Comparison of ENCODE assay signal across 14 cellular contexts in genomic region chr15:49627407-49627877, GRCh38. TPM values are rescaled to one million over a fixed set of nuclear protein-coding genes. Genes with fewer than 3 reads are reported as not detected.
DNase-seq lines count a peak whose midpoint lies in the region; ATAC-seq, FAIRE-seq and TF ChIP-seq lines count a peak whose summit lies in the region.
"Had no signal": no experiment of that assay in that cellular context is flagged by ENCODE, and none has a peak within 500 bp of the region (broad histone marks: within the 10 kb centered on the region; RNA-seq: fewer than 3 reads in every experiment).

No MANE protein-coding gene starts in this region.

- H3K4me1 ChIP-seq in PC-9 (replicated peaks; ENCODE audit: insufficient read depth), result peaks cover 11% of the 10 kb centered on the region
- H3K4me1 ChIP-seq in vagina, result peaks cover 33% of the 10 kb centered on the region
- H3K4me1 ChIP-seq: colonic mucosa had no signal

- POLR2A ChIA-PET in PC-9 (lab: Charles Lee; ENCODE audit: unreplicated experiment), result no interaction called here

- no TSS peak for BruUV-seq in PC-9 (replicated peaks; lab: Mats Ljungman, UMichigan)

- intact Hi-C loops in PC-9 (cut with micrococcal nuclease; ENCODE audit: unreplicated experiment), result loop anchor here (10.0 kb wide), 1 partner anchor 473 kb away; the partner anchor contains the start of gene COPS2
- intact Hi-C loops in vagina (cut with DNase I), result no loop called here

- H3K9me3 ChIP-seq in PC-9 (ENCODE audit: insufficient read depth, low read depth) (peaks cover 6% of the 10 kb centered on the region), vagina (no peaks in the 10 kb centered on the region)
- H3K9me3 ChIP-seq: colonic mucosa, pancreas had no signal

- peaks cover 14% of the 10 kb centered on the region for H3F3A ChIP-seq in PC-9 (ENCODE audit: insufficient read depth, low read depth)

- ATAC-seq in HG03095 (IDR thresholded peaks at IDR 0.05; ENCODE audit: unreplicated experiment) (no peak), HG02623 (IDR thresholded peaks at IDR 0.05; ENCODE audit: unreplicated experiment) (no peak)

- peak; percentile 8 to 74 for DNase-seq in PC-9
- peak; percentile 44 for DNase-seq in dermis blood vessel endothelial cell
- DNase-seq in non-pigmented ciliary epithelial cell (ENCODE audit: low read depth), result peak; percentile 79
- DNase-seq in vagina (ENCODE audit: extremely low spot score in 2 of 2), result no peak
- DNase-seq in activated T-cell treated with anti-CD3 and anti-CD28 coated beads for 4 hours, result no peak
- DNase-seq: activated CD4-positive, alpha-beta T cell treated with anti-CD3 and anti-CD28 coated beads for 4 hours; activated gamma-delta T cell treated with Interleukin-2 at 50 U/mL for 16 hours; colonic mucosa; glutamatergic neuron; pancreas had no signal

- CTCF ChIA-PET in PC-9 (lab: Charles Lee), result no interaction called here

- TF ChIP-seq CTCF in PC-9 (conservative IDR thresholded peaks at IDR 0.05) (no peak), vagina (IDR thresholded peaks at IDR 0.05) (no peak)

- H3K4me3 ChIP-seq in PC-9, result no peak overlapping the region
- H3K4me3 ChIP-seq in vagina, result no peak overlapping the region
- H3K4me3 ChIP-seq: colonic mucosa, pancreas had no signal

- FAIRE-seq in G401.6 (lab: Jason Lieb, UNC), result peak; percentile 90
- FAIRE-seq: pancreas had no signal

- no peak overlapping the region for H2AFZ ChIP-seq in PC-9

- 0 out of 2 replicates have a peak overlapping the region, but pooled peaks have one; percentile 7 for H3K4me2 ChIP-seq in PC-9
- H3K4me2 ChIP-seq: KMS-11 had no signal

- no peaks in the 10 kb centered on the region for H4K20me1 ChIP-seq in PC-9 (ENCODE audit: insufficient read depth)

- TF ChIP-seq POLR2A in vagina (IDR thresholded peaks at IDR 0.05), result no peak

- no peaks in the 10 kb centered on the region for H3K9me2 ChIP-seq in PC-9 (ENCODE audit: insufficient read depth)

- H3K36me3 ChIP-seq in PC-9 (ENCODE audit: low read depth) (peaks cover 19% of the 10 kb centered on the region), vagina (peaks cover 0 to 46% of the 10 kb centered on the region in 2 donors)
- H3K36me3 ChIP-seq: colonic mucosa had no signal

- H3K27ac ChIP-seq in PC-9 (peak overlapping the region; percentile 46; the same call in 1 of the 2 replicates), vagina (no peak overlapping the region)
- H3K27ac ChIP-seq: colonic mucosa, KMS-11, pancreas had no signal

- H3K27me3 ChIP-seq in PC-9 (ENCODE audit: insufficient read depth, low read depth), result no peaks in the 10 kb centered on the region
- H3K27me3 ChIP-seq in vagina, result no peaks in the 10 kb centered on the region
- H3K27me3 ChIP-seq: colonic mucosa, pancreas had no signal

- H3K79me2 ChIP-seq in PC-9 (ENCODE audit: low read depth), result peaks cover 13% of the 10 kb centered on the region

RNA-seq across cellular contexts. Expression of gene DTWD1, which starts 6.6 kb away (rescaled TPM):
- 21.1 and 24.5 TPM in 2 replicates for total RNA-seq in PC-9 (2021)
- total RNA-seq in dermis blood vessel endothelial cell, result 12.3 and 16.6 TPM in 2 replicates
- 13.3 TPM for total RNA-seq in vagina

RNA-seq across cellular contexts. Expression of gene FAM227B, which starts 6.8 kb away (rescaled TPM):
- total RNA-seq in PC-9 (2021), result 1.4 and 3.3 TPM in 2 replicates
- 1.4 and 2.4 TPM in 2 replicates for total RNA-seq in dermis blood vessel endothelial cell
- 2.9 TPM for total RNA-seq in vagina

Comparison
In these comparisons a context has a peak if more than half of its experiments do, and no peak if none do; other contexts are left out.
1. DNase-seq: peak in PC-9 (2 of 2), dermis blood vessel endothelial cell (single experiment) and non-pigmented ciliary epithelial cell (single experiment); none in vagina (0 of 2) and activated T-cell treated with anti-CD3 and anti-CD28 coated beads for 4 hours (single experiment).